In genomic region chr18:44133483-44133882, GRCh38 we compare ENCODE assay signal across 16 cellular contexts.
"Had no signal": no experiment of that assay in that cellular context is flagged by ENCODE, and none has a peak within 500 bp of the region (broad histone marks: within the 10 kb centered on the region; RNA-seq: fewer than 3 reads in every experiment).

No MANE protein-coding gene starts in this region.

- H3K36me3 ChIP-seq: neutrophil, right lobe of liver, thyroid gland, vagina had no signal

- DNase-seq: dorsolateral prefrontal cortex; effector CD4-positive, alpha-beta T cell; head of caudate nucleus; natural killer cell; right lobe of liver; small intestine; stimulated activated CD4-positive, alpha-beta T cell treated with anti-CD3 and anti-CD28 coated beads, Interleukin-1b, Interleukin-23, amount 100 ng/mL, for 48 hours; stimulated activated CD4-positive, alpha-beta T cell treated with anti-CD3 and anti-CD28 coated beads, Interleukin-4, amount 100 ng/mL, for 1 hour; stimulated activated CD8-positive, alpha-beta memory T cell treated with anti-CD3 and anti-CD28 coated beads, Interleukin-4, amount 100 ng/mL, for 48 hours; stimulated activated naive CD4-positive, alpha-beta T cell; stimulated activated naive CD8-positive, alpha-beta T cell treated with anti-CD3 and anti-CD28 coated beads, Interleukin-15, amount 100 ng/mL, for 72 hours; thyroid gland had no signal

- H2AFZ ChIP-seq: parathyroid adenoma had no signal

- H3K4me1 ChIP-seq: parathyroid adenoma, right lobe of liver, thyroid gland, vagina had no signal

- H3K79me2 ChIP-seq: parathyroid adenoma had no signal

- H3K9ac ChIP-seq: parathyroid adenoma had no signal

- ATAC-seq: natural killer cell; right lobe of liver; stimulated activated naive CD8-positive, alpha-beta T cell treated with anti-CD3 and anti-CD28 coated beads, Interleukin-15, amount 100 ng/mL, for 72 hours had no signal

- H3K27me3 ChIP-seq: neutrophil, right lobe of liver, thyroid gland, vagina had no signal

- H3K9me3 ChIP-seq: neutrophil, right lobe of liver, thyroid gland, vagina had no signal

- H3K27ac ChIP-seq: dorsolateral prefrontal cortex, neutrophil, parathyroid adenoma, right lobe of liver, thyroid gland, vagina had no signal

- H3K4me3 ChIP-seq: dorsolateral prefrontal cortex, lung, right lobe of liver, thyroid gland, vagina had no signal
